In genomic region chr2:54941248-54941984, GRCh38 we compare ENCODE assay signal across 16 cellular contexts.
"Had no signal": no experiment of that assay in that cellular context is flagged by ENCODE, and none has a peak within 500 bp of the region (broad histone marks: within the 10 kb centered on the region; RNA-seq: fewer than 3 reads in every experiment).

No MANE protein-coding gene starts in this region.

- H3K4me1 ChIP-seq: colonic mucosa had no signal

- H3K36me3 ChIP-seq: colonic mucosa, gastrocnemius medialis, heart left ventricle, upper lobe of left lung had no signal

- H3K36me3 Mint-ChIP-seq: activated naive CD8-positive, alpha-beta T cell treated with anti-CD3 and anti-CD28 coated beads, Interleukin-2, amount 10 ng/mL, durations not matched to agents 7 days and 5 days had no signal

- H3K4me3 Mint-ChIP-seq: activated CD4-positive, alpha-beta T cell treated with anti-CD3 and anti-CD28 coated beads, Interleukin-2, amount 10 ng/mL, durations not matched to agents 24 days and 14 days; activated CD8-positive, alpha-beta T cell treated with anti-CD3 and anti-CD28 coated beads, Interleukin-2, amount 10 ng/mL, durations not matched to agents 7 days and 5 days; activated naive CD8-positive, alpha-beta T cell treated with anti-CD3 and anti-CD28 coated beads, Interleukin-2, amount 10 ng/mL, durations not matched to agents 7 days and 5 days; activated T-cell treated with anti-CD3 and anti-CD28 coated beads, Interleukin-2, amount 50 U/mL, for 24 hours; brain; naive thymus-derived CD8-positive, alpha-beta T cell; T-helper 1 cell treated with Interleukin-12 subunit alpha and Interleukin-12 subunit beta and Interleukin-4 antibody, amounts not matched to agents 30 μg/mL and 1 μg/mL, for 36 hours had no signal

- H3K4me3 ChIP-seq: colonic mucosa, gastrocnemius medialis, heart left ventricle, testis, upper lobe of left lung had no signal

- H3K27me3 Mint-ChIP-seq: activated CD4-positive, alpha-beta T cell treated with anti-CD3 and anti-CD28 coated beads, Interleukin-2, amount 10 ng/mL, durations not matched to agents 24 days and 14 days; activated T-cell treated with anti-CD3 and anti-CD28 coated beads, Interleukin-2, amount 50 U/mL, for 24 hours; naive thymus-derived CD8-positive, alpha-beta T cell had no signal

- H3K27ac ChIP-seq: colonic mucosa, gastrocnemius medialis, heart left ventricle, testis, upper lobe of left lung had no signal

- H3K27ac Mint-ChIP-seq: activated CD4-positive, alpha-beta T cell treated with anti-CD3 and anti-CD28 coated beads, Interleukin-2, amount 10 ng/mL, durations not matched to agents 24 days and 14 days; activated CD8-positive, alpha-beta T cell treated with anti-CD3 and anti-CD28 coated beads, Interleukin-2, amount 10 ng/mL, durations not matched to agents 7 days and 5 days; activated naive CD8-positive, alpha-beta T cell treated with anti-CD3 and anti-CD28 coated beads, Interleukin-2, amount 10 ng/mL, durations not matched to agents 7 days and 5 days; activated T-cell treated with anti-CD3 and anti-CD28 coated beads, Interleukin-2, amount 50 U/mL, for 24 hours; activated T-helper 2 cell treated with anti-CD3 and anti-CD28 coated beads, Interferon-gamma antibody, Interleukin-2, Interleukin-4, amounts not matched to agents 10 μg/mL and 5 μg/mL and 100 μg/mL, durations not matched to agents 14 hours and 24 hours and 36 hours; naive thymus-derived CD8-positive, alpha-beta T cell; T-helper 1 cell treated with Interleukin-12 subunit alpha and Interleukin-12 subunit beta and Interleukin-4 antibody, amounts not matched to agents 30 μg/mL and 1 μg/mL, for 36 hours had no signal

- H3K27me3 ChIP-seq: colonic mucosa, gastrocnemius medialis, testis, upper lobe of left lung had no signal

- DNase-seq: activated naive CD4-positive, alpha-beta T cell treated with Interleukin-2 at 50 U/mL for 16 hours; activated naive CD8-positive, alpha-beta T cell treated with anti-CD3 and anti-CD28 coated beads, Interleukin-2, amount 10 ng/mL, durations not matched to agents 7 days and 5 days; activated T-cell treated with anti-CD3 and anti-CD28 coated beads, Interleukin-2, amount 50 U/mL, for 24 hours; colonic mucosa; gastrocnemius medialis; heart left ventricle; mesendoderm; stimulated activated CD4-positive, alpha-beta T cell treated with anti-CD3 and anti-CD28 coated beads, Interleukin-2, amount 100 ng/mL, for 24 hours; testis had no signal

- H3K9me3 ChIP-seq: colonic mucosa, gastrocnemius medialis, testis had no signal

- ATAC-seq: gastrocnemius medialis, heart left ventricle had no signal
